ENCODE assay signal across 1 cellular context in the genomic region with DNA sequence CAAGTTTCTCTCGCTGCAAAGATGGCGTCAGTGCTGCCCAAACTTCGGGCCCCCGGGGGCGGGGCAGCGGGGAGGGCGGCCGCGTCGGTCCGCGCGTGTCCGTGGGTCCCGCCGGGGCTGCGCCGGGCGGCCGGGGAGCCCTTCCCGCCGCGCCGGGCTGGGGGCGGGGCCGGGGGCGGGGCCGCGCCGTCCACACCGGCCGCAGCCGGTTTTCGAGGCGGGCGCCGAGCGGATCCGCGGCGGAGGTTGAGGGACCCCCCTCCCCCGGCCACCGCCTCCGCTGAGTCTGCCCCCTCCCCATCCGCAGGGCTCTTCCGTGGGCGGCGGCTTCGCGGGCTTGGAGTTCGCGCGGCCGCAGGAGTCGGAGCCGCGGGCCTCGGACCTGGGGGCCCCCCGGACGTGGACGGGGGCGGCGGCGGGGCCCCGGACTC.
TF ChIP-seq lines count a peak whose summit lies in the region.

No MANE protein-coding gene starts in this region.

TF ChIP-seq in K562, 482 proteins besides CTCF, POLR2A, EP300 and RAD21 (continued from another document and continues in another):
- no peak for TF ChIP-seq SRSF7 (optimal IDR thresholded peaks at IDR 0.05; ENCODE audit: low read depth, low read length)
- TF ChIP-seq PHF8 (IDR thresholded peaks at IDR 0.05; ENCODE audit: borderline replicate concordance, low read length), result 0 out of 2 replicates have a peak, but pooled peaks have one; percentile 13
- no peak for TF ChIP-seq NELFE (IDR thresholded peaks at IDR 0.05; ENCODE audit: insufficient read depth, insufficient read length)
- no peak for TF ChIP-seq CHD4 (IDR thresholded peaks at IDR 0.05; ENCODE audit: insufficient read depth, insufficient replicate concordance, low read depth, low read length, poor library complexity, severe bottlenecking)
- no peak for TF ChIP-seq PTBP1 (IDR thresholded peaks at IDR 0.05; ENCODE audit: low read depth, low read length)
- TF ChIP-seq POU5F1 (IDR thresholded peaks at IDR 0.05; ENCODE audit: borderline replicate concordance, low read depth, low read length, partially characterized antibody), result no peak
- TF ChIP-seq, protein P1, sequence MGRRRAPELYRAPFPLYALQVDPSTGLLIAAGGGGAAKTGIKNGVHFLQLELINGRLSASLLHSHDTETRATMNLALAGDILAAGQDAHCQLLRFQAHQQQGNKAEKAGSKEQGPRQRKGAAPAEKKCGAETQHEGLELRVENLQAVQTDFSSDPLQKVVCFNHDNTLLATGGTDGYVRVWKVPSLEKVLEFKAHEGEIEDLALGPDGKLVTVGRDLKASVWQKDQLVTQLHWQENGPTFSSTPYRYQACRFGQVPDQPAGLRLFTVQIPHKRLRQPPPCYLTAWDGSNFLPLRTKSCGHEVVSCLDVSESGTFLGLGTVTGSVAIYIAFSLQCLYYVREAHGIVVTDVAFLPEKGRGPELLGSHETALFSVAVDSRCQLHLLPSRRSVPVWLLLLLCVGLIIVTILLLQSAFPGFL (CRISPR knock-in tag; IDR thresholded peaks at IDR 0.05), result no peak
- TF ChIP-seq, protein P2, sequence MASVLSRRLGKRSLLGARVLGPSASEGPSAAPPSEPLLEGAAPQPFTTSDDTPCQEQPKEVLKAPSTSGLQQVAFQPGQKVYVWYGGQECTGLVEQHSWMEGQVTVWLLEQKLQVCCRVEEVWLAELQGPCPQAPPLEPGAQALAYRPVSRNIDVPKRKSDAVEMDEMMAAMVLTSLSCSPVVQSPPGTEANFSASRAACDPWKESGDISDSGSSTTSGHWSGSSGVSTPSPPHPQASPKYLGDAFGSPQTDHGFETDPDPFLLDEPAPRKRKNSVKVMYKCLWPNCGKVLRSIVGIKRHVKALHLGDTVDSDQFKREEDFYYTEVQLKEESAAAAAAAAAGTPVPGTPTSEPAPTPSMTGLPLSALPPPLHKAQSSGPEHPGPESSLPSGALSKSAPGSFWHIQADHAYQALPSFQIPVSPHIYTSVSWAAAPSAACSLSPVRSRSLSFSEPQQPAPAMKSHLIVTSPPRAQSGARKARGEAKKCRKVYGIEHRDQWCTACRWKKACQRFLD (CRISPR knock-in tag; IDR thresholded peaks at IDR 0.05), result peak; percentile 28; the same call in 1 of the 2 replicates
- no peak for TF ChIP-seq TCF7 (IDR thresholded peaks at IDR 0.05; ENCODE audit: borderline replicate concordance)
- TF ChIP-seq, protein P3, sequence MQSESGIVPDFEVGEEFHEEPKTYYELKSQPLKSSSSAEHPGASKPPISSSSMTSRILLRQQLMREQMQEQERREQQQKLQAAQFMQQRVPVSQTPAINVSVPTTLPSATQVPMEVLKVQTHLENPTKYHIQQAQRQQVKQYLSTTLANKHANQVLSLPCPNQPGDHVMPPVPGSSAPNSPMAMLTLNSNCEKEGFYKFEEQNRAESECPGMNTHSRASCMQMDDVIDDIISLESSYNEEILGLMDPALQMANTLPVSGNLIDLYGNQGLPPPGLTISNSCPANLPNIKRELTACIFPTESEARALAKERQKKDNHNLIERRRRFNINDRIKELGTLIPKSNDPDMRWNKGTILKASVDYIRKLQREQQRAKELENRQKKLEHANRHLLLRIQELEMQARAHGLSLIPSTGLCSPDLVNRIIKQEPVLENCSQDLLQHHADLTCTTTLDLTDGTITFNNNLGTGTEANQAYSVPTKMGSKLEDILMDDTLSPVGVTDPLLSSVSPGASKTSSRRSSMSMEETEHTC (IDR thresholded peaks at IDR 0.05), result no peak
- TF ChIP-seq L3MBTL2 (IDR thresholded peaks at IDR 0.05), result no peak
- no peak for TF ChIP-seq TAF7 (tag; IDR thresholded peaks at IDR 0.05)
- no peak for TF ChIP-seq MTA2 (IDR thresholded peaks at IDR 0.05; ENCODE audit: low read depth)
- TF ChIP-seq PRMT5 (CRISPR knock-in tag; IDR thresholded peaks at IDR 0.05), result no peak
- TF ChIP-seq HNRNPL (IDR thresholded peaks at IDR 0.05; ENCODE audit: low read depth, low read length), result 0 out of 2 replicates have a peak, but pooled peaks have one; percentile 2
- no peak for TF ChIP-seq EHMT2 (IDR thresholded peaks at IDR 0.05)
- TF ChIP-seq, protein P4, sequence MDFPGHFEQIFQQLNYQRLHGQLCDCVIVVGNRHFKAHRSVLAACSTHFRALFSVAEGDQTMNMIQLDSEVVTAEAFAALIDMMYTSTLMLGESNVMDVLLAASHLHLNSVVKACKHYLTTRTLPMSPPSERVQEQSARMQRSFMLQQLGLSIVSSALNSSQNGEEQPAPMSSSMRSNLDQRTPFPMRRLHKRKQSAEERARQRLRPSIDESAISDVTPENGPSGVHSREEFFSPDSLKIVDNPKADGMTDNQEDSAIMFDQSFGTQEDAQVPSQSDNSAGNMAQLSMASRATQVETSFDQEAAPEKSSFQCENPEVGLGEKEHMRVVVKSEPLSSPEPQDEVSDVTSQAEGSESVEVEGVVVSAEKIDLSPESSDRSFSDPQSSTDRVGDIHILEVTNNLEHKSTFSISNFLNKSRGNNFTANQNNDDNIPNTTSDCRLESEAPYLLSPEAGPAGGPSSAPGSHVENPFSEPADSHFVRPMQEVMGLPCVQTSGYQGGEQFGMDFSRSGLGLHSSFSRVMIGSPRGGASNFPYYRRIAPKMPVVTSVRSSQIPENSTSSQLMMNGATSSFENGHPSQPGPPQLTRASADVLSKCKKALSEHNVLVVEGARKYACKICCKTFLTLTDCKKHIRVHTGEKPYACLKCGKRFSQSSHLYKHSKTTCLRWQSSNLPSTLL (IDR thresholded peaks at IDR 0.05), result no peak
- TF ChIP-seq EZH2 (IDR thresholded peaks at IDR 0.05; ENCODE audit: borderline replicate concordance, low read depth, low read length), result no peak
- TF ChIP-seq ZNF589 (CRISPR knock-in tag; IDR thresholded peaks at IDR 0.05; ENCODE audit: low read depth), result no peak
- no peak for TF ChIP-seq ZNF384 (IDR thresholded peaks at IDR 0.05; ENCODE audit: low read depth, low read length)
- TF ChIP-seq, protein P5, sequence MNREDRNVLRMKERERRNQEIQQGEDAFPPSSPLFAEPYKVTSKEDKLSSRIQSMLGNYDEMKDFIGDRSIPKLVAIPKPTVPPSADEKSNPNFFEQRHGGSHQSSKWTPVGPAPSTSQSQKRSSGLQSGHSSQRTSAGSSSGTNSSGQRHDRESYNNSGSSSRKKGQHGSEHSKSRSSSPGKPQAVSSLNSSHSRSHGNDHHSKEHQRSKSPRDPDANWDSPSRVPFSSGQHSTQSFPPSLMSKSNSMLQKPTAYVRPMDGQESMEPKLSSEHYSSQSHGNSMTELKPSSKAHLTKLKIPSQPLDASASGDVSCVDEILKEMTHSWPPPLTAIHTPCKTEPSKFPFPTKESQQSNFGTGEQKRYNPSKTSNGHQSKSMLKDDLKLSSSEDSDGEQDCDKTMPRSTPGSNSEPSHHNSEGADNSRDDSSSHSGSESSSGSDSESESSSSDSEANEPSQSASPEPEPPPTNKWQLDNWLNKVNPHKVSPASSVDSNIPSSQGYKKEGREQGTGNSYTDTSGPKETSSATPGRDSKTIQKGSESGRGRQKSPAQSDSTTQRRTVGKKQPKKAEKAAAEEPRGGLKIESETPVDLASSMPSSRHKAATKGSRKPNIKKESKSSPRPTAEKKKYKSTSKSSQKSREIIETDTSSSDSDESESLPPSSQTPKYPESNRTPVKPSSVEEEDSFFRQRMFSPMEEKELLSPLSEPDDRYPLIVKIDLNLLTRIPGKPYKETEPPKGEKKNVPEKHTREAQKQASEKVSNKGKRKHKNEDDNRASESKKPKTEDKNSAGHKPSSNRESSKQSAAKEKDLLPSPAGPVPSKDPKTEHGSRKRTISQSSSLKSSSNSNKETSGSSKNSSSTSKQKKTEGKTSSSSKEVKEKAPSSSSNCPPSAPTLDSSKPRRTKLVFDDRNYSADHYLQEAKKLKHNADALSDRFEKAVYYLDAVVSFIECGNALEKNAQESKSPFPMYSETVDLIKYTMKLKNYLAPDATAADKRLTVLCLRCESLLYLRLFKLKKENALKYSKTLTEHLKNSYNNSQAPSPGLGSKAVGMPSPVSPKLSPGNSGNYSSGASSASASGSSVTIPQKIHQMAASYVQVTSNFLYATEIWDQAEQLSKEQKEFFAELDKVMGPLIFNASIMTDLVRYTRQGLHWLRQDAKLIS (CRISPR knock-in tag; IDR thresholded peaks at IDR 0.05), result no peak
- TF ChIP-seq ETS2 (tag; IDR thresholded peaks at IDR 0.05; ENCODE audit: borderline replicate concordance, poor library complexity, severe bottlenecking), result no peak
- no peak for TF ChIP-seq STAT5B (CRISPR knock-in tag; IDR thresholded peaks at IDR 0.05)
- TF ChIP-seq ARID1B (IDR thresholded peaks at IDR 0.05), result no peak
- TF ChIP-seq TCF7L2 (IDR thresholded peaks at IDR 0.05; ENCODE audit: low read depth, low read length), result no peak
- no peak for TF ChIP-seq ZNF23 (CRISPR knock-in tag; IDR thresholded peaks at IDR 0.05)
- no peak for TF ChIP-seq HNRNPH1 (optimal IDR thresholded peaks at IDR 0.05; ENCODE audit: low read depth, low read length)
- no peak for TF ChIP-seq CBX2 (IDR thresholded peaks at IDR 0.05; ENCODE audit: insufficient read depth, low read length, poor library complexity, severe bottlenecking)
- no peak for TF ChIP-seq ZNF282 (CRISPR knock-in tag; IDR thresholded peaks at IDR 0.05)
- TF ChIP-seq, protein P6, sequence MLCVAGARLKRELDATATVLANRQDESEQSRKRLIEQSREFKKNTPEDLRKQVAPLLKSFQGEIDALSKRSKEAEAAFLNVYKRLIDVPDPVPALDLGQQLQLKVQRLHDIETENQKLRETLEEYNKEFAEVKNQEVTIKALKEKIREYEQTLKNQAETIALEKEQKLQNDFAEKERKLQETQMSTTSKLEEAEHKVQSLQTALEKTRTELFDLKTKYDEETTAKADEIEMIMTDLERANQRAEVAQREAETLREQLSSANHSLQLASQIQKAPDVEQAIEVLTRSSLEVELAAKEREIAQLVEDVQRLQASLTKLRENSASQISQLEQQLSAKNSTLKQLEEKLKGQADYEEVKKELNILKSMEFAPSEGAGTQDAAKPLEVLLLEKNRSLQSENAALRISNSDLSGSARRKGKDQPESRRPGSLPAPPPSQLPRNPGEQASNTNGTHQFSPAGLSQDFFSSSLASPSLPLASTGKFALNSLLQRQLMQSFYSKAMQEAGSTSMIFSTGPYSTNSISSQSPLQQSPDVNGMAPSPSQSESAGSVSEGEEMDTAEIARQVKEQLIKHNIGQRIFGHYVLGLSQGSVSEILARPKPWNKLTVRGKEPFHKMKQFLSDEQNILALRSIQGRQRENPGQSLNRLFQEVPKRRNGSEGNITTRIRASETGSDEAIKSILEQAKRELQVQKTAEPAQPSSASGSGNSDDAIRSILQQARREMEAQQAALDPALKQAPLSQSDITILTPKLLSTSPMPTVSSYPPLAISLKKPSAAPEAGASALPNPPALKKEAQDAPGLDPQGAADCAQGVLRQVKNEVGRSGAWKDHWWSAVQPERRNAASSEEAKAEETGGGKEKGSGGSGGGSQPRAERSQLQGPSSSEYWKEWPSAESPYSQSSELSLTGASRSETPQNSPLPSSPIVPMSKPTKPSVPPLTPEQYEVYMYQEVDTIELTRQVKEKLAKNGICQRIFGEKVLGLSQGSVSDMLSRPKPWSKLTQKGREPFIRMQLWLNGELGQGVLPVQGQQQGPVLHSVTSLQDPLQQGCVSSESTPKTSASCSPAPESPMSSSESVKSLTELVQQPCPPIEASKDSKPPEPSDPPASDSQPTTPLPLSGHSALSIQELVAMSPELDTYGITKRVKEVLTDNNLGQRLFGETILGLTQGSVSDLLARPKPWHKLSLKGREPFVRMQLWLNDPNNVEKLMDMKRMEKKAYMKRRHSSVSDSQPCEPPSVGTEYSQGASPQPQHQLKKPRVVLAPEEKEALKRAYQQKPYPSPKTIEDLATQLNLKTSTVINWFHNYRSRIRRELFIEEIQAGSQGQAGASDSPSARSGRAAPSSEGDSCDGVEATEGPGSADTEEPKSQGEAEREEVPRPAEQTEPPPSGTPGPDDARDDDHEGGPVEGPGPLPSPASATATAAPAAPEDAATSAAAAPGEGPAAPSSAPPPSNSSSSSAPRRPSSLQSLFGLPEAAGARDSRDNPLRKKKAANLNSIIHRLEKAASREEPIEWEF (CRISPR knock-in tag; IDR thresholded peaks at IDR 0.05), result no peak
- TF ChIP-seq, protein P7, sequence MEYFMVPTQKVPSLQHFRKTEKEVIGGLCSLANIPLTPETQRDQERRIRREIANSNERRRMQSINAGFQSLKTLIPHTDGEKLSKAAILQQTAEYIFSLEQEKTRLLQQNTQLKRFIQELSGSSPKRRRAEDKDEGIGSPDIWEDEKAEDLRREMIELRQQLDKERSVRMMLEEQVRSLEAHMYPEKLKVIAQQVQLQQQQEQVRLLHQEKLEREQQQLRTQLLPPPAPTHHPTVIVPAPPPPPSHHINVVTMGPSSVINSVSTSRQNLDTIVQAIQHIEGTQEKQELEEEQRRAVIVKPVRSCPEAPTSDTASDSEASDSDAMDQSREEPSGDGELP (CRISPR knock-in tag; IDR thresholded peaks at IDR 0.05; ENCODE audit: borderline replicate concordance), result no peak
- no peak for TF ChIP-seq ZNF232 (CRISPR knock-in tag; IDR thresholded peaks at IDR 0.05)
- TF ChIP-seq MCM2 (IDR thresholded peaks at IDR 0.05; ENCODE audit: low read depth), result no peak
- TF ChIP-seq, protein P8, sequence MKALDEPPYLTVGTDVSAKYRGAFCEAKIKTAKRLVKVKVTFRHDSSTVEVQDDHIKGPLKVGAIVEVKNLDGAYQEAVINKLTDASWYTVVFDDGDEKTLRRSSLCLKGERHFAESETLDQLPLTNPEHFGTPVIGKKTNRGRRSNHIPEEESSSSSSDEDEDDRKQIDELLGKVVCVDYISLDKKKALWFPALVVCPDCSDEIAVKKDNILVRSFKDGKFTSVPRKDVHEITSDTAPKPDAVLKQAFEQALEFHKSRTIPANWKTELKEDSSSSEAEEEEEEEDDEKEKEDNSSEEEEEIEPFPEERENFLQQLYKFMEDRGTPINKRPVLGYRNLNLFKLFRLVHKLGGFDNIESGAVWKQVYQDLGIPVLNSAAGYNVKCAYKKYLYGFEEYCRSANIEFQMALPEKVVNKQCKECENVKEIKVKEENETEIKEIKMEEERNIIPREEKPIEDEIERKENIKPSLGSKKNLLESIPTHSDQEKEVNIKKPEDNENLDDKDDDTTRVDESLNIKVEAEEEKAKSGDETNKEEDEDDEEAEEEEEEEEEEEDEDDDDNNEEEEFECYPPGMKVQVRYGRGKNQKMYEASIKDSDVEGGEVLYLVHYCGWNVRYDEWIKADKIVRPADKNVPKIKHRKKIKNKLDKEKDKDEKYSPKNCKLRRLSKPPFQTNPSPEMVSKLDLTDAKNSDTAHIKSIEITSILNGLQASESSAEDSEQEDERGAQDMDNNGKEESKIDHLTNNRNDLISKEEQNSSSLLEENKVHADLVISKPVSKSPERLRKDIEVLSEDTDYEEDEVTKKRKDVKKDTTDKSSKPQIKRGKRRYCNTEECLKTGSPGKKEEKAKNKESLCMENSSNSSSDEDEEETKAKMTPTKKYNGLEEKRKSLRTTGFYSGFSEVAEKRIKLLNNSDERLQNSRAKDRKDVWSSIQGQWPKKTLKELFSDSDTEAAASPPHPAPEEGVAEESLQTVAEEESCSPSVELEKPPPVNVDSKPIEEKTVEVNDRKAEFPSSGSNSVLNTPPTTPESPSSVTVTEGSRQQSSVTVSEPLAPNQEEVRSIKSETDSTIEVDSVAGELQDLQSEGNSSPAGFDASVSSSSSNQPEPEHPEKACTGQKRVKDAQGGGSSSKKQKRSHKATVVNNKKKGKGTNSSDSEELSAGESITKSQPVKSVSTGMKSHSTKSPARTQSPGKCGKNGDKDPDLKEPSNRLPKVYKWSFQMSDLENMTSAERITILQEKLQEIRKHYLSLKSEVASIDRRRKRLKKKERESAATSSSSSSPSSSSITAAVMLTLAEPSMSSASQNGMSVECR (CRISPR knock-in tag; IDR thresholded peaks at IDR 0.05), result no peak
- TF ChIP-seq ZNF695 (CRISPR knock-in tag; IDR thresholded peaks at IDR 0.05), result no peak
- no peak for TF ChIP-seq MTF1 (CRISPR knock-in tag; IDR thresholded peaks at IDR 0.05; ENCODE audit: borderline replicate concordance)
- TF ChIP-seq MYBL2 (IDR thresholded peaks at IDR 0.05; ENCODE audit: low read depth), result no peak
- TF ChIP-seq MYBL2 (CRISPR knock-in tag; IDR thresholded peaks at IDR 0.05; ENCODE audit: borderline replicate concordance), result no peak
